Comparison of ENCODE assay signal across 8 cellular contexts in genomic region chr5:98773464-98774191, GRCh38. TPM values are rescaled to one million over a fixed set of nuclear protein-coding genes. Genes with fewer than 3 reads are reported as not detected.
DNase-seq lines count a peak whose midpoint lies in the region; ATAC-seq, FAIRE-seq and TF ChIP-seq lines count a peak whose summit lies in the region.

Gene RGMB, plus strand, starts transcription at chr5:98773663. Its CDS starts 408 bp downstream, at chr5:98774071.

- peak within 1 kb of the TSS; percentile 58 for H2AFZ ChIP-seq in astrocyte (ENCODE audit: low read depth, low read length)

- peak within 1 kb of the TSS; percentile 82 for H3K4me3 ChIP-seq in astrocyte (ENCODE audit: insufficient read depth, low read depth, low read length)
- H3K4me3 ChIP-seq in right cardiac atrium (ENCODE audit: low read length), result peak within 1 kb of the TSS; percentile 78

- H3K4me1 Mint-ChIP-seq in astrocyte (ENCODE audit: low read depth, unreplicated experiment), result peaks cover 20% of the 10 kb centered on the region

- peak within 1 kb of the TSS; percentile 80 for H3K27ac ChIP-seq in astrocyte (ENCODE audit: low read depth, low read length)
- H3K27ac ChIP-seq in right cardiac atrium (ENCODE audit: low read length), result peak within 1 kb of the TSS; percentile 78

- peak; percentile 89 for DNase-seq in GM12891 (ENCODE audit: insufficient read length, low spot score)
- DNase-seq in NCI-H1417 (lab: John Stamatoyannopoulos, UW), result peak; percentile 93 to 97 (median 96)
- DNase-seq in T-helper 1 cell, result peak; percentile 78 to 92 (median 88)
- peak; percentile 99 for DNase-seq in astrocyte (ENCODE audit: low read depth)
- peak; percentile 99 for DNase-seq in right cardiac atrium
- peak; percentile 98 for DNase-seq in pulmonary artery endothelial cell (ENCODE audit: low read depth, low spot score)
- DNase-seq in urothelium cell line (ENCODE audit: low spot score), result peak; percentile 94

- no peaks in the 10 kb centered on the region for H3K36me3 ChIP-seq in astrocyte (ENCODE audit: insufficient read depth, low read length)

- H4K20me1 ChIP-seq in astrocyte (ENCODE audit: insufficient read depth, low read length), result peaks cover 42% of the 10 kb centered on the region

- peaks cover 2% of the 10 kb centered on the region for H3K36me3 Mint-ChIP-seq in astrocyte (ENCODE audit: low read depth, unreplicated experiment)

- no peaks in the 10 kb centered on the region for H3K27me3 Mint-ChIP-seq in astrocyte (ENCODE audit: low read depth, unreplicated experiment)

- ATAC-seq in HG02678 (IDR thresholded peaks at IDR 0.05; ENCODE audit: unreplicated experiment), result peak; percentile 83
- peak; percentile 97 to 98 for ATAC-seq in right cardiac atrium

- H3K27me3 ChIP-seq in astrocyte (ENCODE audit: insufficient read depth, low read length) (no peaks in the 10 kb centered on the region), right cardiac atrium (ENCODE audit: control insufficient read depth, insufficient read depth) (no peaks in the 10 kb centered on the region)

- H3K4me2 ChIP-seq in astrocyte (ENCODE audit: low read length), result peak within 1 kb of the TSS; percentile 87

- H3K4me3 Mint-ChIP-seq in astrocyte (ENCODE audit: unreplicated experiment), result peak within 1 kb of the TSS; percentile 99

- no peaks in the 10 kb centered on the region for H3K9me3 Mint-ChIP-seq in astrocyte (ENCODE audit: unreplicated experiment)

- FAIRE-seq in GM12891 (lab: Jason Lieb, UNC) (peak; percentile 99), astrocyte (lab: Jason Lieb, UNC) (no peak), urothelium cell line (lab: Jason Lieb, UNC) (peak; percentile 95)

- H3K4me1 ChIP-seq in astrocyte (ENCODE audit: insufficient read depth, low read length) (peaks cover 13% of the 10 kb centered on the region), right cardiac atrium (ENCODE audit: control insufficient read depth, insufficient read depth, low read length) (peaks cover 2% of the 10 kb centered on the region)

- no peak for TF ChIP-seq CTCF in astrocyte (IDR thresholded peaks at IDR 0.05; ENCODE audit: insufficient read depth, low read depth, low read length)

- intact Hi-C loops in right cardiac atrium (cut with DNase I), result no loop called here

- no peaks in the 10 kb centered on the region for H3K9me3 ChIP-seq in astrocyte (ENCODE audit: insufficient read depth, low read depth, low read length)
- H3K9me3 ChIP-seq in right cardiac atrium (ENCODE audit: control insufficient read depth, low read length), result no peaks in the 10 kb centered on the region

- peak within 1 kb of the TSS; percentile 96 for H3K27ac Mint-ChIP-seq in astrocyte (ENCODE audit: unreplicated experiment)

- under 1% methylated on average over 84 of the region's 84 CpGs for WGBS in right cardiac atrium

- H3K9ac ChIP-seq in astrocyte (ENCODE audit: low read length), result peak within 1 kb of the TSS; percentile 98

- no peak for TF ChIP-seq POLR2A in GM12891 (IDR thresholded peaks at IDR 0.05; ENCODE audit: low read depth, low read length)

- H3K79me2 ChIP-seq in astrocyte (ENCODE audit: insufficient read depth, low read length), result peaks cover 89% of the 10 kb centered on the region

TF ChIP-seq in GM12891, 5 proteins besides CTCF, POLR2A, EP300 and RAD21:
- TF ChIP-seq TAF1 (IDR thresholded peaks at IDR 0.05; ENCODE audit: low read depth, low read length) (no peak), PAX5 (IDR thresholded peaks at IDR 0.05; ENCODE audit: insufficient read depth, low read length, severe bottlenecking) (no peak), SPI1 (IDR thresholded peaks at IDR 0.05; ENCODE audit: low read depth, low read length) (no peak), POU2F2 (IDR thresholded peaks at IDR 0.05; ENCODE audit: low read depth, low read length) (peak; percentile 51; the same call in 1 of the 2 replicates), POLR2AphosphoS5 (IDR thresholded peaks at IDR 0.05; ENCODE audit: low read depth, low read length) (no peak)

RNA-seq across cellular contexts. Expression of gene RGMB, which starts in this region (rescaled TPM):
- 1.4 TPM for polyA plus RNA-seq in GM12891 (2012; ENCODE audit: low read depth, missing spikeins)
- total RNA-seq in astrocyte (42.8 and 48.7 TPM in 2 replicates), right cardiac atrium (10 to 100 TPM; 15.6 to 17.7 (median 16.7) TPM), pulmonary artery endothelial cell (21.4 and 37.2 TPM in 2 replicates)
- 6.5 TPM for polyA plus RNA-seq in right cardiac atrium

Comparison
In these comparisons a context has a peak if more than half of its experiments do, and no peak if none do; other contexts are left out.
1. Peak in every context shown above with its lines: DNase-seq, ATAC-seq, H3K4me3 ChIP-seq and H3K27ac ChIP-seq.